In the genomic region with DNA sequence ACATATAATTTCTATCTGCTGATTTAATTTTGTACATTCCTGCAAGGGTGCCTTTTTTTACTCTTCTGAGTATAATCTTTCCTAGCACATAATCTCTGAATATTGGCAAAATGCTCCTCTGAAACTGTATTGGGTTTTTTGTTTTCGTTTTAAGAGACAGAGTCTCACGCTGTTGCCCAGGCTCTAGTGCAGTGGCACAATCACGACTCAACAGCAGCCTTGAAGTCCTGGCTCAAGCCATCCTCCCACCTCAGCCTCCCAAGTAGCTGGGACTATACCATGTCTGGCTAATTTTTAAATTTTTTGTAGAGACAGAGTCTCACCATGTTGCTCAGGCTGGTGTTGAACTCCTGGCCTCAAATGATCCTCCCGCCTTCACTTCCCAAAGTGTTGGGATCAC, we compare ENCODE assay signal across 8 cellular contexts.
DNase-seq lines count a peak whose midpoint lies in the region; ATAC-seq and TF ChIP-seq lines count a peak whose summit lies in the region.
"Had no signal": no experiment of that assay in that cellular context is flagged by ENCODE, and none has a peak within 500 bp of the region (broad histone marks: within the 10 kb centered on the region; RNA-seq: fewer than 3 reads in every experiment).

No MANE protein-coding gene starts in this region.

- 27 to 36% (median 28%) methylated on average over 3 to 4 of the region's 4 CpGs for WGBS in spleen, 5 donors

- H3K4me1 ChIP-seq in HUES6 (ENCODE audit: control insufficient read depth, insufficient read depth, low read length): peaks cover 38% of the 10 kb centered on the region
- H3K4me1 ChIP-seq in iPS-18a (ENCODE audit: control insufficient read depth, low read depth, low read length): peaks cover 14% of the 10 kb centered on the region
- H3K4me1 ChIP-seq in spleen: peaks cover 39 to 96% (median 77%) of the 10 kb centered on the region in 6 donors

- H3K4me3 Mint-ChIP-seq in activated CD8-positive, alpha-beta T cell treated with anti-CD3 and anti-CD28 coated beads for 36 hours: peak overlapping the region; percentile 86

- peaks cover 17% of the 10 kb centered on the region for H3K36me3 Mint-ChIP-seq in activated CD8-positive, alpha-beta T cell treated with anti-CD3 and anti-CD28 coated beads for 36 hours (ENCODE audit: low read depth)

- no peaks in the 10 kb centered on the region for H3K27me3 Mint-ChIP-seq in activated CD8-positive, alpha-beta T cell treated with anti-CD3 and anti-CD28 coated beads for 36 hours

- peak overlapping the region; percentile 95 for H3K27ac Mint-ChIP-seq in activated CD8-positive, alpha-beta T cell treated with anti-CD3 and anti-CD28 coated beads for 36 hours

- TF ChIP-seq POLR2A in spleen (IDR thresholded peaks at IDR 0.05) (no peak), erythroblast (IDR thresholded peaks at IDR 0.05; ENCODE audit: low read length) (no peak)

- H3K27ac ChIP-seq in HUES6 (ENCODE audit: low read depth, low read length) (no peak overlapping the region), iPS-18a (ENCODE audit: low read length) (no peak overlapping the region), spleen (peak overlapping the region; percentile 83 to 96 (median 93))

- no peak for ATAC-seq in activated CD8-positive, alpha-beta T cell treated with anti-CD3 and anti-CD28 coated beads for 36 hours

- H3K9ac ChIP-seq in HUES6 (ENCODE audit: low read length): no peak overlapping the region
- H3K9ac ChIP-seq in iPS-18a (ENCODE audit: low read length): no peak overlapping the region

- TF ChIP-seq CTCF in activated CD8-positive, alpha-beta T cell treated with anti-CD3 and anti-CD28 coated beads for 36 hours (IDR thresholded peaks at IDR 0.05): peak; percentile 9
- TF ChIP-seq CTCF in spleen (IDR thresholded peaks at IDR 0.05 in 8 of 11, conservative IDR thresholded peaks at IDR 0.05 in 3 of 11): no peak

- intact Hi-C loops in activated CD8-positive, alpha-beta T cell treated with anti-CD3 and anti-CD28 coated beads for 36 hours (cut with micrococcal nuclease): no loop called here
- intact Hi-C loops in spleen (cut with DNase I; ENCODE audit: low total_unique reads): no loop called here

- H3K4me3 ChIP-seq in HUES6 (ENCODE audit: low read depth, low read length) (peak overlapping the region; percentile 82), iPS-18a (ENCODE audit: low read length) (peak overlapping the region; percentile 95), spleen (peak overlapping the region; percentile 61 to 78 (median 65))

- POLR2A ChIA-PET in activated CD8-positive, alpha-beta T cell treated with anti-CD3 and anti-CD28 coated beads for 36 hours (lab: Charles Lee): interaction anchor here (0.6 to 6.5 kb wide), 9 partner anchors 12 to 91 kb away, joined by 3 to 100 read pairs (median 26); no protein-coding TSS in a partner anchor

- no peak for DNase-seq in activated CD8-positive, alpha-beta T cell treated with anti-CD3 and anti-CD28 coated beads for 36 hours
- no peak for DNase-seq in spleen
- DNase-seq in kidney tubule cell (ENCODE audit: low spot score): no peak
- DNase-seq in erythroblast (lab: John Stamatoyannopoulos, UW): no peak
- DNase-seq in activated CD4-positive, alpha-beta T cell treated with anti-CD3 and anti-CD28 coated beads for 1 hour: no peak
- DNase-seq: activated CD8-positive, alpha-beta memory T cell treated with anti-CD3 and anti-CD28 coated beads for 24 hours had no signal

- H3K36me3 ChIP-seq in HUES6 (ENCODE audit: control insufficient read depth, insufficient read depth, low read length) (no peaks in the 10 kb centered on the region), iPS-18a (ENCODE audit: control insufficient read depth, low read depth, low read length) (no peaks in the 10 kb centered on the region), spleen (peaks cover 0 to 6% (median 0%) of the 10 kb centered on the region in 6 donors)

- H3K27me3 ChIP-seq in HUES6 (ENCODE audit: control insufficient read depth, insufficient read depth, low read length) (no peaks in the 10 kb centered on the region), iPS-18a (ENCODE audit: control insufficient read depth, insufficient read depth, low read length) (no peaks in the 10 kb centered on the region), spleen (replicated peaks in 1 of 7) (no peaks in the 10 kb centered on the region)

- H3K4me1 Mint-ChIP-seq in activated CD8-positive, alpha-beta T cell treated with anti-CD3 and anti-CD28 coated beads for 36 hours (ENCODE audit: low read depth): peaks cover 53% of the 10 kb centered on the region

- no peaks in the 10 kb centered on the region for H3K9me3 Mint-ChIP-seq in activated CD8-positive, alpha-beta T cell treated with anti-CD3 and anti-CD28 coated beads for 36 hours

- CTCF ChIA-PET in activated CD8-positive, alpha-beta T cell treated with anti-CD3 and anti-CD28 coated beads for 36 hours (lab: Charles Lee): interaction anchor here (0.7 to 5.5 kb wide), 10 partner anchors 8 to 144 kb away, joined by 3 to 34 read pairs (median 16); no protein-coding TSS in a partner anchor

- H3K9me3 ChIP-seq in HUES6 (ENCODE audit: control insufficient read depth, insufficient read depth, low read depth, low read length) (no peaks in the 10 kb centered on the region), iPS-18a (ENCODE audit: control insufficient read depth, low read depth, low read length) (no peaks in the 10 kb centered on the region), spleen (no peaks in the 10 kb centered on the region)

Comparison
In these comparisons a context has a peak if more than half of its experiments do, and no peak if none do; other contexts are left out.
1. H3K27ac ChIP-seq: peak in spleen (8 of 8); none in HUES6 (single experiment) and iPS-18a (single experiment).
2. Peak in every context shown above with its lines, with median percentiles within 50 percentile points of each other: H3K4me3 ChIP-seq.